14 cellular contexts compared by ENCODE assay signal in genomic region chr11:19867064-19867463, GRCh38.
DNase-seq lines count a peak whose midpoint lies in the region; ATAC-seq lines count a peak whose summit lies in the region.
"Had no signal": no experiment of that assay in that cellular context is flagged by ENCODE, and none has a peak within 500 bp of the region (broad histone marks: within the 10 kb centered on the region; RNA-seq: fewer than 3 reads in every experiment).

No MANE protein-coding gene starts in this region.

- peak; percentile 48 for DNase-seq in NCI-H748 (lab: John Stamatoyannopoulos, UW; ENCODE audit: unreplicated experiment)
- DNase-seq in NCI-H748 treated with DMSO at 0.1 percent for 48 hours (lab: John Stamatoyannopoulos, UW) = no peak
- DNase-seq in NCI-H146 (lab: John Stamatoyannopoulos, UW) = peak; percentile 74
- DNase-seq in NCI-H510A (lab: John Stamatoyannopoulos, UW) = peak; percentile 22
- DNase-seq in left colon = no peak
- no peak for DNase-seq in ureter (ENCODE audit: low spot score)
- DNase-seq: DMS53, H9, Kasumi-1, NCI-H2081 treated with DMSO at 0.1 percent for 48 hours, NCI-H524 treated with DMSO at 0.1 percent for 48 hours had no signal

- ATAC-seq in left colon = peak; percentile 34
- no peak for ATAC-seq in HG03039 (IDR thresholded peaks at IDR 0.05; ENCODE audit: unreplicated experiment)
- ATAC-seq in GM19328 (IDR thresholded peaks at IDR 0.05; ENCODE audit: unreplicated experiment) = no peak
- ATAC-seq: Panc1 had no signal

- intact Hi-C loops in left colon (cut with DNase I, micrococcal nuclease) = no loop called here

Comparison
In these comparisons a context has a peak if more than half of its experiments do, and no peak if none do; other contexts are left out.
1. DNase-seq: peak in NCI-H748 (single experiment), NCI-H146 (single experiment) and NCI-H510A (single experiment); none in NCI-H748 treated with DMSO at 0.1 percent for 48 hours (single experiment), left colon (0 of 2) and ureter (single experiment).